8 cellular contexts compared by ENCODE assay signal in the genomic region with DNA sequence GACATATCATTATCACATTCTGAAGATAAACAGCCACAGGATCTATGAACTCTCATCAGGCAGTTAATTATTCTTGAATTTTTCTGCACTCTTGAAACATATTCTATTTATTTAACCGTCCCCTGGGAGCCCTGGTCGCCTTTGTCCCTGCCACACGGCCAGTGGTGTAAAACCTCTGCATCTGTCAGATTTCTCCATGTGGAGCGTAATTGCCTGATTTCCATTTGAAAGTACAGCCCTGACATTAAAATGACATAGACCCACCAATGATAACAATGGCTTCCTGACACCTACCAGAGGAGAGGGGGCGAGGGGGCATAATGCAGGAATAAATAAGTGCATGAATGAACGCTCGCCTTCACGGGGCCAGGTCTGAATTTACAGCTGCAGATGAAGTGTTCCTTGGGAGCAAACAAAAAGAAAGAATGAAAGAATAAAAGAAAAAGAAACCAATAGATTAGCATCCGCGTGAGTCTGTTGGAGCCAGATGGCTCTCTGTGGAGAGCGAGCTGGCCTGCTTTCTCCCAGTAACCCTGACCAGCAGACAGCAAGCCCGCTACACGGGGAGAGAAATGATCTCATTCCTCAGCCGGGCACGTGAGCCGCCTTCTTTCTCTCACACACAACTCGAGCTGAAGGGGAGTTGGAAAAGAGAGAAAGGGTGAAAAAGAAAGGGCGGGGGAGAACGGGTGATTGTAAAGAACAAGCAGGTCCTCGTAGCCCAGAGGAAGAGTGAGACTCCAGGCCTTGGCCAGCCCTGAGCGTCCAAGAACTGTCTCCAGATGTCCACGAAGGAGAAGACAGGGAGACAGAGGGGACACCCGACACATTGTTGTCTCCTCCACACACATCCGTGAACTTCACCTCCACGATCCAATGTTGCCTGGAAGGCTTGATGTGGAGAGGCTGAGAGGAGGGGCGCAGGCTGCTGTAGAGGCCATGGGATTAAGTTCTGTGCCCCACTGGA.
A peak's percentile ranks its signal among the peaks of the same experiment; 100 is the strongest.
DNase-seq lines count a peak whose midpoint lies in the region; TF ChIP-seq lines count a peak whose summit lies in the region.

No MANE protein-coding gene starts in this region.

- no peak for TF ChIP-seq CTCF in GM10266 (IDR thresholded peaks at IDR 0.05; ENCODE audit: control insufficient read depth, insufficient read depth, low read depth, missing control alignments)

- intact Hi-C loops in head of caudate nucleus (cut with DNase I): no loop called here

- peak; percentile 84 for DNase-seq in GM03348 (ENCODE audit: low spot score)
- DNase-seq in NCI-H748 (lab: John Stamatoyannopoulos, UW; ENCODE audit: unreplicated experiment): peak; percentile 94
- peak in 41 of 42 donors; percentile 32 to 77 (median 56) for DNase-seq in head of caudate nucleus
- peak; percentile 4 for DNase-seq in putamen (ENCODE audit: low spot score)
- no peak for DNase-seq in LoVo (ENCODE audit: low spot score)
- DNase-seq in HCEC 1CT: no peak
- no peak for DNase-seq in activated T-cell treated with anti-CD3 and anti-CD28 coated beads, Interleukin-2, amount 50 U/mL, for 48 hours
- DNase-seq in GM10266 (ENCODE audit: extremely low spot score): no peak

Comparison
In these comparisons a context has a peak if more than half of its experiments do, and no peak if none do; other contexts are left out.
1. DNase-seq: peak in GM03348 (single experiment), NCI-H748 (single experiment), head of caudate nucleus (41 of 42) and putamen (single experiment); none in LoVo (single experiment), HCEC 1CT (single experiment), activated T-cell treated with anti-CD3 and anti-CD28 coated beads, Interleukin-2, amount 50 U/mL, for 48 hours (0 of 2) and GM10266 (single experiment).